Comparison of ENCODE assay signal across 20 cellular contexts in genomic region chr22:41775976-41776375, GRCh38. TPM values are rescaled to one million over a fixed set of nuclear protein-coding genes. Genes with fewer than 3 reads are reported as not detected.
DNase-seq lines count a peak whose midpoint lies in the region; ATAC-seq, FAIRE-seq and TF ChIP-seq lines count a peak whose summit lies in the region.
"Had no signal": no experiment of that assay in that cellular context is flagged by ENCODE, and none has a peak within 500 bp of the region (broad histone marks: within the 10 kb centered on the region; RNA-seq: fewer than 3 reads in every experiment).

No MANE protein-coding gene starts in this region.

- no peak for ATAC-seq in heart left ventricle
- no peak for ATAC-seq in activated CD4-positive, alpha-beta T cell treated with anti-CD3 and anti-CD28 coated beads for 36 hours
- ATAC-seq: Panc1, Right ventricle myocardium inferior had no signal

- H3K9ac ChIP-seq in astrocyte (ENCODE audit: low read length), result no peak overlapping the region

- intact Hi-C loops in cardiac septum (cut with DNase I), result no loop called here
- intact Hi-C loops in heart left ventricle (cut with DNase I), result no loop called here
- intact Hi-C loops in activated CD4-positive, alpha-beta T cell treated with anti-CD3 and anti-CD28 coated beads for 36 hours (cut with DNase I, micrococcal nuclease), result no loop called here

- H3K9me3 Mint-ChIP-seq in astrocyte (ENCODE audit: unreplicated experiment), result no peaks in the 10 kb centered on the region
- no peaks in the 10 kb centered on the region for H3K9me3 Mint-ChIP-seq in activated CD4-positive, alpha-beta T cell treated with anti-CD3 and anti-CD28 coated beads for 36 hours (ENCODE audit: low read depth)

- DNase-seq in cardiac septum (ENCODE audit: low spot score) (peak; percentile 5), heart left ventricle (no peak), astrocyte (ENCODE audit: low read depth) (no peak), iPS-NIHi7 (ENCODE audit: extremely low spot score) (peak; percentile 31), retinal pigment epithelial cell (ENCODE audit: low read depth) (peak; percentile 4), ureter (ENCODE audit: low spot score) (no peak)
- no peak for DNase-seq in activated CD4-positive, alpha-beta T cell treated with anti-CD3 and anti-CD28 coated beads for 36 hours
- DNase-seq in effector memory CD4-positive, alpha-beta T cell, result no peak
- DNase-seq: DMS153, KBM-7, MG63, NCI-H1092 treated with DMSO at 0.1 percent for 48 hours, NCI-H1694, NCI-H446 treated with DMSO at 0.1 percent for 48 hours, NCI-H774 had no signal

- no peaks in the 10 kb centered on the region for H3K27me3 ChIP-seq in heart left ventricle
- H3K27me3 ChIP-seq in astrocyte (ENCODE audit: insufficient read depth, low read length), result no peaks in the 10 kb centered on the region
- no peaks in the 10 kb centered on the region for H3K27me3 ChIP-seq in effector memory CD4-positive, alpha-beta T cell (replicated peaks; ENCODE audit: control insufficient read depth, insufficient read depth, low read length, poor library complexity, severe bottlenecking)
- H3K27me3 ChIP-seq: MG63 had no signal

- CTCF ChIA-PET in activated CD4-positive, alpha-beta T cell treated with anti-CD3 and anti-CD28 coated beads for 36 hours (lab: Charles Lee), result no interaction called here

- H3K4me2 ChIP-seq in astrocyte (ENCODE audit: low read length), result no peak overlapping the region

- H4K20me1 ChIP-seq in astrocyte (ENCODE audit: insufficient read depth, low read length), result no peaks in the 10 kb centered on the region

- no peak for TF ChIP-seq POLR2A in heart left ventricle (IDR thresholded peaks at IDR 0.05)

- H3K9me3 ChIP-seq in heart left ventricle, result no peaks in the 10 kb centered on the region
- H3K9me3 ChIP-seq in astrocyte (ENCODE audit: insufficient read depth, low read depth, low read length), result no peaks in the 10 kb centered on the region
- no peaks in the 10 kb centered on the region for H3K9me3 ChIP-seq in effector memory CD4-positive, alpha-beta T cell (ENCODE audit: control insufficient read depth, low read length)
- H3K9me3 ChIP-seq: HAP-1, MG63 had no signal

- peaks cover 5% of the 10 kb centered on the region for H3K4me1 Mint-ChIP-seq in astrocyte (ENCODE audit: low read depth, unreplicated experiment)
- H3K4me1 Mint-ChIP-seq in activated CD4-positive, alpha-beta T cell treated with anti-CD3 and anti-CD28 coated beads for 36 hours, result peaks cover 23% of the 10 kb centered on the region

- H3K4me3 Mint-ChIP-seq in astrocyte (ENCODE audit: unreplicated experiment), result no peak overlapping the region
- H3K4me3 Mint-ChIP-seq in activated CD4-positive, alpha-beta T cell treated with anti-CD3 and anti-CD28 coated beads for 36 hours, result no peak overlapping the region

- FAIRE-seq in astrocyte (lab: Jason Lieb, UNC), result no peak

- H2AFZ ChIP-seq in astrocyte (ENCODE audit: low read depth, low read length), result peak overlapping the region; percentile 23

- peaks cover 2% of the 10 kb centered on the region for H3K36me3 Mint-ChIP-seq in astrocyte (ENCODE audit: low read depth, unreplicated experiment)
- H3K36me3 Mint-ChIP-seq in activated CD4-positive, alpha-beta T cell treated with anti-CD3 and anti-CD28 coated beads for 36 hours (ENCODE audit: low read depth), result no peaks in the 10 kb centered on the region

- H3K4me3 ChIP-seq in heart left ventricle, result no peak overlapping the region
- H3K4me3 ChIP-seq in astrocyte (ENCODE audit: insufficient read depth, low read depth, low read length), result no peak overlapping the region
- no peak overlapping the region for H3K4me3 ChIP-seq in retinal pigment epithelial cell (ENCODE audit: low read length)
- no peak overlapping the region for H3K4me3 ChIP-seq in effector memory CD4-positive, alpha-beta T cell (ENCODE audit: insufficient read depth, low read depth, low read length, poor library complexity, severe bottlenecking)
- H3K4me3 ChIP-seq: HAP-1, MG63 had no signal

- POLR2A ChIA-PET in activated CD4-positive, alpha-beta T cell treated with anti-CD3 and anti-CD28 coated beads for 36 hours (lab: Charles Lee), result interaction anchor here (0.6 kb wide), 1 partner anchor 154 kb away, joined by 3 read pairs; no protein-coding TSS in a partner anchor

- H3K36me3 ChIP-seq in heart left ventricle (no peaks in the 10 kb centered on the region), astrocyte (ENCODE audit: insufficient read depth, low read length) (no peaks in the 10 kb centered on the region)
- H3K36me3 ChIP-seq in effector memory CD4-positive, alpha-beta T cell (ENCODE audit: control insufficient read depth, insufficient read depth, low read length), result no peaks in the 10 kb centered on the region
- H3K36me3 ChIP-seq: HAP-1, MG63 had no signal

- H3K27ac Mint-ChIP-seq in astrocyte (ENCODE audit: unreplicated experiment), result no peak overlapping the region
- H3K27ac Mint-ChIP-seq in activated CD4-positive, alpha-beta T cell treated with anti-CD3 and anti-CD28 coated beads for 36 hours, result no peak overlapping the region

- no peak overlapping the region for H3K27ac ChIP-seq in heart left ventricle
- no peak overlapping the region for H3K27ac ChIP-seq in astrocyte (ENCODE audit: low read depth, low read length)
- H3K27ac ChIP-seq in effector memory CD4-positive, alpha-beta T cell (ENCODE audit: insufficient read depth, low read length, poor library complexity, severe bottlenecking), result no peak overlapping the region
- H3K27ac ChIP-seq: 22Rv1, C4-2B had no signal

- no peaks in the 10 kb centered on the region for H3K79me2 ChIP-seq in astrocyte (ENCODE audit: insufficient read depth, low read length)

- H3K27me3 Mint-ChIP-seq in astrocyte (ENCODE audit: low read depth, unreplicated experiment), result peaks cover 8% of the 10 kb centered on the region
- H3K27me3 Mint-ChIP-seq in activated CD4-positive, alpha-beta T cell treated with anti-CD3 and anti-CD28 coated beads for 36 hours, result no peaks in the 10 kb centered on the region

- 45 to 67% (median 63%) methylated on average over 4 of the region's 4 CpGs for WGBS in heart left ventricle, 4 donors

- no peak for TF ChIP-seq CTCF in heart left ventricle (IDR thresholded peaks at IDR 0.05)
- no peak for TF ChIP-seq CTCF in astrocyte (IDR thresholded peaks at IDR 0.05; ENCODE audit: insufficient read depth, low read depth, low read length)
- no peak for TF ChIP-seq CTCF in retinal pigment epithelial cell (conservative IDR thresholded peaks at IDR 0.05; ENCODE audit: low read depth, low read length)

- H3K4me1 ChIP-seq in heart left ventricle, result peaks cover 0 to 8% (median 0%) of the 10 kb centered on the region in 12 donors
- no peaks in the 10 kb centered on the region for H3K4me1 ChIP-seq in astrocyte (ENCODE audit: insufficient read depth, low read length)
- peaks cover 11% of the 10 kb centered on the region for H3K4me1 ChIP-seq in effector memory CD4-positive, alpha-beta T cell (ENCODE audit: control insufficient read depth, insufficient read depth, low read length, poor library complexity, severe bottlenecking)
- H3K4me1 ChIP-seq: HAP-1 had no signal

RNA-seq across cellular contexts. Expression of gene CCDC134, which starts 24.5 kb away (rescaled TPM):
- 2.9 TPM for total RNA-seq in cardiac septum
- total RNA-seq in heart left ventricle, result 10 to 100 TPM in 1 of 9 donors, 1 to 10 TPM in 8; 2.3 to 10.2 (median 3.5) TPM
- polyA plus RNA-seq in heart left ventricle, result 1 to 10 TPM; 2.2 to 5.0 TPM
- total RNA-seq in astrocyte, result 7.7 and 11.3 TPM in 2 replicates
- 10 to 100 TPM; 14.7 to 15.2 TPM for total RNA-seq in activated CD4-positive, alpha-beta T cell treated with anti-CD3 and anti-CD28 coated beads for 36 hours
- 10.4 TPM for total RNA-seq in ureter

RNA-seq across cellular contexts. Expression of gene SREBF2, which starts 56.9 kb away (rescaled TPM):
- 105 TPM for total RNA-seq in cardiac septum
- total RNA-seq in heart left ventricle, result 100 to 1,000 TPM in 3 of 9 donors, 10 to 100 TPM in 6; 49.1 to 109 (median 73.0) TPM
- polyA plus RNA-seq in heart left ventricle, result 100 to 1,000 TPM in 1 of 2 donors, 10 to 100 TPM in 1; 39.4 to 115 TPM
- 72.5 and 83.9 TPM in 2 replicates for total RNA-seq in astrocyte
- total RNA-seq in activated CD4-positive, alpha-beta T cell treated with anti-CD3 and anti-CD28 coated beads for 36 hours, result 100 to 1,000 TPM; 101 to 105 TPM
- 165 TPM for total RNA-seq in ureter

Comparison
In these comparisons a context has a peak if more than half of its experiments do, and no peak if none do; other contexts are left out.
1. DNase-seq: peak in cardiac septum (single experiment), iPS-NIHi7 (single experiment) and retinal pigment epithelial cell (single experiment); none in heart left ventricle (0 of 5), astrocyte (single experiment), activated CD4-positive, alpha-beta T cell treated with anti-CD3 and anti-CD28 coated beads for 36 hours (single experiment), effector memory CD4-positive, alpha-beta T cell (0 of 3) and ureter (single experiment).